In the genomic region with DNA sequence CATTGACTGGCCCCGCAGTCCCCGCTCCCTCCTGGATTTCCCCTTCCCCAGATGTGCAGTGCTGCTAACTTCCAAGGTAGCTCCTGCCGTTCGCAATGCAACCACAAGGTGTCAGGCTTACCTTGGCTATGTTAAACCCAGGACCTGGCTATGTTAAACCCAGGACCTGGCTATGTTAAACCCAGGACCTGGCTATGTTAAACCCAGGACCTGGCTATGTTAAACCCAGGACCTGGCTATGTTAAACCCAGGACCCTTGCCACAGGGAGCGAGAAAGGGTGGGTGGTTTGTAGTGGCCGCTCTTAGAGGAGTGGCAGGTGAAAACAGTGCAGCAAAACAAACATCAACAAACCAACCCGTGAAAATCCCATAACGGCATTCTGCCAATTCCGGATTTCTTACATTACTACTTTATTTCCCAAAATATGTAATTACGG, we compare ENCODE assay signal across 8 cellular contexts. TPM values are rescaled to one million over a fixed set of nuclear protein-coding genes. Genes with fewer than 3 reads are reported as not detected.
DNase-seq lines count a peak whose midpoint lies in the region; ATAC-seq and TF ChIP-seq lines count a peak whose summit lies in the region.

No MANE protein-coding gene starts in this region.

- H2AFZ ChIP-seq in fibroblast of lung (ENCODE audit: low read length), result no peak overlapping the region
- H2AFZ ChIP-seq in neural progenitor cell (replicated peaks), result no peak overlapping the region

- H3K36me3 Mint-ChIP-seq in activated T-cell treated with anti-CD3 and anti-CD28 coated beads, Interleukin-2, amount 50 U/mL, for 24 hours (ENCODE audit: low read depth), result no peaks in the 10 kb centered on the region
- H3K36me3 Mint-ChIP-seq in neural progenitor cell, result no peaks in the 10 kb centered on the region

- no peak overlapping the region for H3K4me3 Mint-ChIP-seq in activated T-cell treated with anti-CD3 and anti-CD28 coated beads, Interleukin-2, amount 50 U/mL, for 24 hours
- H3K4me3 Mint-ChIP-seq in neural progenitor cell, result no peak overlapping the region

- TF ChIP-seq CTCF in AG09309 (IDR thresholded peaks at IDR 0.05; ENCODE audit: control insufficient read depth, insufficient read depth, low read depth, low read length, missing control alignments) (peak; percentile 84), fibroblast of lung (conservative IDR thresholded peaks at IDR 0.05 in 1 of 2, IDR thresholded peaks at IDR 0.05 in 1 of 2; ENCODE audit: low read depth in 1 of 2, low read length in 2 of 2) (peak; percentile 75 to 81), neural progenitor cell (IDR thresholded peaks at IDR 0.05) (peak; percentile 74), suprapubic skin (IDR thresholded peaks at IDR 0.05) (peak; percentile 41 to 81)

- H3F3A ChIP-seq in neural progenitor cell (ENCODE audit: low read depth), result peaks cover 7% of the 10 kb centered on the region

- H3K27ac Mint-ChIP-seq in activated T-cell treated with anti-CD3 and anti-CD28 coated beads, Interleukin-2, amount 50 U/mL, for 24 hours, result no peak overlapping the region
- no peak overlapping the region for H3K27ac Mint-ChIP-seq in neural progenitor cell

- TF ChIP-seq EP300 in suprapubic skin (IDR thresholded peaks at IDR 0.05), result no peak

- ATAC-seq in GM18519 (IDR thresholded peaks at IDR 0.05; ENCODE audit: low FRiP score, unreplicated experiment), result peak; percentile 64
- ATAC-seq in HG03432 (IDR thresholded peaks at IDR 0.05; ENCODE audit: unreplicated experiment), result peak; percentile 50

- peaks cover 36% of the 10 kb centered on the region for H3K27me3 ChIP-seq in fibroblast of lung (ENCODE audit: control insufficient read depth, insufficient read depth, low read length)
- peaks cover 48% of the 10 kb centered on the region for H3K27me3 ChIP-seq in neural progenitor cell
- H3K27me3 ChIP-seq in suprapubic skin, result peaks cover 48% of the 10 kb centered on the region

- H3K4me1 Mint-ChIP-seq in activated T-cell treated with anti-CD3 and anti-CD28 coated beads, Interleukin-2, amount 50 U/mL, for 24 hours (ENCODE audit: low read depth), result peaks cover 12% of the 10 kb centered on the region
- peaks cover 20% of the 10 kb centered on the region for H3K4me1 Mint-ChIP-seq in neural progenitor cell

- H3K4me3 ChIP-seq in AG09309 (ENCODE audit: control insufficient read depth, low read depth, low read length) (no peak overlapping the region; the same call in 1 of the 2 replicates), fibroblast of lung (replicated peaks in 1 of 4; ENCODE audit: control extremely low read depth in 1 of 4, insufficient read depth in 1 of 4, low read depth in 3 of 4, low read length in 4 of 4) (peak overlapping the region in 1 of 4 experiments; percentile 9), neural progenitor cell (no peak overlapping the region), suprapubic skin (no peak overlapping the region)

- H3K36me3 ChIP-seq in fibroblast of lung (ENCODE audit: control insufficient read depth, insufficient read depth, low read length), result no peaks in the 10 kb centered on the region
- H3K36me3 ChIP-seq in neural progenitor cell, result no peaks in the 10 kb centered on the region
- no peaks in the 10 kb centered on the region for H3K36me3 ChIP-seq in suprapubic skin

- no peak overlapping the region for H3K27ac ChIP-seq in fibroblast of lung (ENCODE audit: insufficient read depth, low read length)
- H3K27ac ChIP-seq in neural progenitor cell, result no peak overlapping the region
- no peak overlapping the region for H3K27ac ChIP-seq in suprapubic skin

- no peaks in the 10 kb centered on the region for H3K9me3 ChIP-seq in fibroblast of lung (ENCODE audit: control insufficient read depth, insufficient read depth, low read depth, low read length)
- H3K9me3 ChIP-seq in neural progenitor cell (ENCODE audit: low read depth), result no peaks in the 10 kb centered on the region
- no peaks in the 10 kb centered on the region for H3K9me3 ChIP-seq in suprapubic skin

- H3K9me3 Mint-ChIP-seq in activated T-cell treated with anti-CD3 and anti-CD28 coated beads, Interleukin-2, amount 50 U/mL, for 24 hours, result no peaks in the 10 kb centered on the region
- H3K9me3 Mint-ChIP-seq in neural progenitor cell, result no peaks in the 10 kb centered on the region

- no peak overlapping the region for H3K9ac ChIP-seq in fibroblast of lung (ENCODE audit: insufficient read depth, low read length)
- no peak overlapping the region for H3K9ac ChIP-seq in neural progenitor cell

- no peak for DNase-seq in AG09309 (ENCODE audit: low read depth)
- peak; percentile 89 for DNase-seq in OCI-M1 (lab: John Stamatoyannopoulos, UW)
- peak; percentile 77 for DNase-seq in activated T-cell treated with anti-CD3 and anti-CD28 coated beads, Interleukin-2, amount 50 U/mL, for 24 hours
- DNase-seq in fibroblast of lung (ENCODE audit: low read depth in 2 of 2), result peak; percentile 51 to 77
- peak; percentile 90 for DNase-seq in neural progenitor cell (ENCODE audit: low spot score)
- DNase-seq in suprapubic skin (ENCODE audit: low spot score in 2 of 2), result peak in 1 of 2 donors; percentile 77

- no peak for TF ChIP-seq POLR2A in suprapubic skin (IDR thresholded peaks at IDR 0.05)

- H3K79me2 ChIP-seq in fibroblast of lung (ENCODE audit: control insufficient read depth, insufficient read depth, low read length), result no peaks in the 10 kb centered on the region
- H3K79me2 ChIP-seq in neural progenitor cell (ENCODE audit: low read depth), result no peaks in the 10 kb centered on the region

- WGBS in suprapubic skin, result 29% methylated on average over 10 of the region's 10 CpGs

- H3K27me3 Mint-ChIP-seq in activated T-cell treated with anti-CD3 and anti-CD28 coated beads, Interleukin-2, amount 50 U/mL, for 24 hours, result peaks cover 43% of the 10 kb centered on the region
- H3K27me3 Mint-ChIP-seq in neural progenitor cell (ENCODE audit: insufficient read depth, low read depth), result peaks cover 33% of the 10 kb centered on the region

- no peaks in the 10 kb centered on the region for H4K20me1 ChIP-seq in fibroblast of lung (ENCODE audit: control insufficient read depth, extremely low read depth, insufficient read depth, low read length)
- H4K20me1 ChIP-seq in neural progenitor cell (ENCODE audit: low read depth), result peaks cover 17% of the 10 kb centered on the region

- H3K4me1 ChIP-seq in fibroblast of lung (ENCODE audit: control insufficient read depth, extremely low read depth, insufficient read depth, low read length) (peaks cover 20% of the 10 kb centered on the region), neural progenitor cell (peaks cover 4% of the 10 kb centered on the region), suprapubic skin (peaks cover 30% of the 10 kb centered on the region)

- H3K4me2 ChIP-seq in fibroblast of lung (ENCODE audit: extremely low read depth, insufficient read depth, low read length), result peak overlapping the region; percentile 65
- no peak overlapping the region for H3K4me2 ChIP-seq in neural progenitor cell

RNA-seq across cellular contexts. Expression of gene ADAMTS8, which starts 2.9 kb away (rescaled TPM):
- total RNA-seq in fibroblast of lung (8.5 and 15.0 TPM in 2 replicates), neural progenitor cell (ENCODE audit: low replicate concordance) (not detected in 2 replicates), suprapubic skin (under 1 TPM; 0.30 to 0.72 (median 0.65) TPM)
- 17.5 and 18.8 TPM in 2 replicates for polyA plus RNA-seq in fibroblast of lung
- polyA plus RNA-seq in fibroblast of lung (2012), result 19.6 and 21.9 TPM in 2 replicates
- polyA minus RNA-seq in fibroblast of lung (ENCODE audit: low replicate concordance), result 16.6 and 17.2 TPM in 2 replicates

RNA-seq across cellular contexts. Expression of gene ADAMTS15, which starts 17.1 kb away (rescaled TPM):
- total RNA-seq in fibroblast of lung, result 23.4 and 24.9 TPM in 2 replicates
- polyA plus RNA-seq in fibroblast of lung, result 14.9 and 18.2 TPM in 2 replicates
- 22.3 and 26.8 TPM in 2 replicates for polyA plus RNA-seq in fibroblast of lung (2012)
- polyA minus RNA-seq in fibroblast of lung (ENCODE audit: low replicate concordance), result 54.4 and 58.7 TPM in 2 replicates
- 0.09 and 0.25 TPM in 2 replicates for total RNA-seq in neural progenitor cell (ENCODE audit: low replicate concordance)
- 1 to 10 TPM; 3.8 to 7.2 (median 5.7) TPM for total RNA-seq in suprapubic skin
